In the genomic region with DNA sequence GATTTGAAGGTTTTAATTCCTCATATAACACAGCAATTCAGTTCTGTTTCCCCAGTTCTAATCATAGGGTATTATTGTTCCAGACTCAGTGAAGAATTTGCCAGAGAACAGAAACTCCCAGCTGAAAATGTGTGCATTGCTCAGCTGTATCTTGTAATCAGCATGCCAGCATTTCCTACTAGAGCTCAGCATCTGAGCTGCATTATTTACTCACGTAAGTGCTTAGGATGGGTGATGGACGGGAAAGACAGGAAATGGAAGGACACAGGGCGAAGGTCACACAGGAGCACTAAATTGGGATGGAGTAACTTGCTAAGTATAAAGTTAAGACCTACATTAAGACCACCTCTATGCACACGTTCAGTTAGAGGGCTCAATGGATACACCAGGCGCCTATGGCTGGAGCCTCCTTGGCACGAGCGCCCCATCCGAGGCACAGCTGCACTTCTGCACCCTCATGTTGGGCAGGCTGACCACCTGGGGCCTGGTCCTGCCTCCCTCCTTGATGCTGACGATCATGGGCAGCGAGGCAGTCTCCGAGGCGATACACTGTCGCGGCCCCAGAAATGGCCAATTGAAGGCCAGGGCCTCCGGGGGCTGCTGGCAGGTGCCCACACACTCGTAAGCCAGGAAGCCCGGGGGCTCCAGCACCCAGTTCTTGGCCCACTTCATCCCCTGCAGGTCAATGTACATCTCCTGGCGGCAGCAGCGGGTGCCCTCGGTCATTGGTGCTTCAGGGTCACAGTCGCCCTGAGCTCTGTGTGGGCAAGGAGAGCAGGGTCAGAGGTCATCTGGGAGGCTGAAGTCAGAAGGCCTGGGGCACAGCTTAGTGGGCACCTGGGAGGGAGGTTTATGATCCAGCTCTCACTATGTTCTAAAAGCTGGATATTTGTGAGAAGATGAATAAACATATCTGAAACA, we compare ENCODE assay signal across 25 cellular contexts. TPM values are rescaled to one million over a fixed set of nuclear protein-coding genes. Genes with fewer than 3 reads are reported as not detected.
"Had no signal": no experiment of that assay in that cellular context is flagged by ENCODE, and none has a peak within 500 bp of the region (broad histone marks: within the 10 kb centered on the region; RNA-seq: fewer than 3 reads in every experiment).

No MANE protein-coding gene starts in this region.

- FAIRE-seq: islet of Langerhans, small intestine had no signal

- H3K27me3 ChIP-seq: breast epithelium, gastrocnemius medialis, right atrium auricular region, uterus had no signal

- DNase-seq: activated CD4-positive, alpha-beta T cell treated with anti-CD3 and anti-CD28 coated beads for 1 hour; activated CD4-positive, alpha-beta T cell treated with anti-CD3 and anti-CD28 coated beads, Interleukin-2, amount 50 U/mL, for 4 hours; activated naive CD4-positive, alpha-beta T cell treated with anti-CD3 and anti-CD28 coated beads for 36 hours; activated naive CD8-positive, alpha-beta T cell treated with anti-CD3 and anti-CD28 coated beads, Interleukin-2, amount 50 U/mL, for 24 hours; aorta; cerebellar nuclear complex; dermis blood vessel endothelial cell; gastrocnemius medialis; left ventricle myocardium superior; mesenchymal stem cell; natural killer cell; nucleus accumbens; small intestine; stimulated activated CD4-positive, alpha-beta T cell treated with anti-CD3 and anti-CD28 coated beads, Interleukin-4, amount 100 ng/mL, for 4 hours; stimulated activated CD8-positive, alpha-beta memory T cell treated with anti-CD3 and anti-CD28 coated beads, Interleukin-4, amount 100 ng/mL, for 48 hours; stimulated activated naive CD4-positive, alpha-beta T cell treated with Interleukin-2 at 50 U/mL for 16 hours; substantia nigra; T-helper 9 cell; uterus had no signal

- ATAC-seq: activated naive CD8-positive, alpha-beta T cell treated with anti-CD3 and anti-CD28 coated beads, Interleukin-2, amount 50 U/mL, for 24 hours; gastrocnemius medialis; left ventricle myocardium superior; natural killer cell had no signal

- H3K27ac ChIP-seq: gastrocnemius medialis, right atrium auricular region, tibial nerve, uterus had no signal

- H3K36me3 ChIP-seq: breast epithelium, gastrocnemius medialis, right atrium auricular region, tibial nerve, uterus had no signal

- H3K9me3 ChIP-seq: breast epithelium, gastrocnemius medialis, right atrium auricular region, tibial nerve, uterus had no signal

- H3K4me3 ChIP-seq: breast epithelium, gastrocnemius medialis, right atrium auricular region, tibial nerve, uterus had no signal

RNA-seq across cellular contexts. Expression of a gene that starts 3.7 kb away (rescaled TPM):
- total RNA-seq: activated T-helper 2 cell treated with anti-CD3 and anti-CD28 coated beads, Interferon-gamma antibody, Interleukin-2, Interleukin-4, amounts not matched to agents 10 μg/mL and 5 μg/mL and 100 μg/mL, durations not matched to agents 14 hours and 24 hours and 36 hours; epithelial cell of proximal tubule; natural killer cell; tibial nerve had no signal

RNA-seq across cellular contexts. Expression of a gene that starts 48.4 kb away (rescaled TPM):
- total RNA-seq: activated T-helper 2 cell treated with anti-CD3 and anti-CD28 coated beads, Interferon-gamma antibody, Interleukin-2, Interleukin-4, amounts not matched to agents 10 μg/mL and 5 μg/mL and 100 μg/mL, durations not matched to agents 14 hours and 24 hours and 36 hours; dermis blood vessel endothelial cell; epithelial cell of proximal tubule; left ventricle myocardium superior; natural killer cell had no signal
